Comparison of ENCODE assay signal across 1 cellular context in the genomic region with DNA sequence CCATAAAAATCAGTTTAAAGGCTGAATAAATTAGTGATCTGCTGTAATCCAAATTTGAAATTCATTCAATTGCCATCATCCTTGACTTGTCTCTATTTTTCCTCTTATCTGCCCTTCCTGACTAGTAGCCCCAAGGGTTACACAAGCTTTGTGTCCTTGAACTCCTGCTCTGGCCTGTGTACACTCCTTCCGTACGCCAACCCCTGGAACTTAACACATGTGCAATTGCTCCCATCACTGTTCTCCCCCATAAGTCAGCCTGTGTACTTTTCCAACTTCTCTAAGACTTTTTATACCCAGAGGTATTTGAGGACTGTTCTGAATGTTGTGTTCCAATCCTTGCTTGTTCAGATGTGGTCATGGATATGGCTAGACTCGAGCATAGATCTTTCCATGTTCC.
TF ChIP-seq lines count a peak whose summit lies in the region.

No MANE protein-coding gene starts in this region.

TF ChIP-seq in H1, 55 proteins besides CTCF, POLR2A, EP300 and RAD21 (continued from another document):
- TF ChIP-seq POU5F1 (IDR thresholded peaks at IDR 0.05; ENCODE audit: low read depth, low read length): no peak
- no peak for TF ChIP-seq CBX5 (IDR thresholded peaks at IDR 0.05; ENCODE audit: low read depth, low read length)
- no peak for TF ChIP-seq TBP (IDR thresholded peaks at IDR 0.05; ENCODE audit: low read depth, low read length)
- no peak for TF ChIP-seq YY1 (IDR thresholded peaks at IDR 0.05; ENCODE audit: low read depth, low read length)
- TF ChIP-seq HDAC6 (IDR thresholded peaks at IDR 0.05; ENCODE audit: low read depth, low read length): no peak
- no peak for TF ChIP-seq CHD2 (IDR thresholded peaks at IDR 0.05; ENCODE audit: low read length)
- no peak for TF ChIP-seq SAP30 (IDR thresholded peaks at IDR 0.05; ENCODE audit: insufficient read depth, insufficient replicate concordance, low read length)
- TF ChIP-seq RXRA (IDR thresholded peaks at IDR 0.05; ENCODE audit: insufficient read depth, low read depth, low read length): no peak
- no peak for TF ChIP-seq KDM5A (IDR thresholded peaks at IDR 0.05; ENCODE audit: low read length)
- no peak for TF ChIP-seq PHF8 (conservative IDR thresholded peaks at IDR 0.05; ENCODE audit: low read depth, low read length)
- TF ChIP-seq SUZ12 (IDR thresholded peaks at IDR 0.05; ENCODE audit: low read length): no peak
TF ChIP-seq in H1: peak in this region for 0.
